1 cellular context compared by ENCODE assay signal in the genomic region with DNA sequence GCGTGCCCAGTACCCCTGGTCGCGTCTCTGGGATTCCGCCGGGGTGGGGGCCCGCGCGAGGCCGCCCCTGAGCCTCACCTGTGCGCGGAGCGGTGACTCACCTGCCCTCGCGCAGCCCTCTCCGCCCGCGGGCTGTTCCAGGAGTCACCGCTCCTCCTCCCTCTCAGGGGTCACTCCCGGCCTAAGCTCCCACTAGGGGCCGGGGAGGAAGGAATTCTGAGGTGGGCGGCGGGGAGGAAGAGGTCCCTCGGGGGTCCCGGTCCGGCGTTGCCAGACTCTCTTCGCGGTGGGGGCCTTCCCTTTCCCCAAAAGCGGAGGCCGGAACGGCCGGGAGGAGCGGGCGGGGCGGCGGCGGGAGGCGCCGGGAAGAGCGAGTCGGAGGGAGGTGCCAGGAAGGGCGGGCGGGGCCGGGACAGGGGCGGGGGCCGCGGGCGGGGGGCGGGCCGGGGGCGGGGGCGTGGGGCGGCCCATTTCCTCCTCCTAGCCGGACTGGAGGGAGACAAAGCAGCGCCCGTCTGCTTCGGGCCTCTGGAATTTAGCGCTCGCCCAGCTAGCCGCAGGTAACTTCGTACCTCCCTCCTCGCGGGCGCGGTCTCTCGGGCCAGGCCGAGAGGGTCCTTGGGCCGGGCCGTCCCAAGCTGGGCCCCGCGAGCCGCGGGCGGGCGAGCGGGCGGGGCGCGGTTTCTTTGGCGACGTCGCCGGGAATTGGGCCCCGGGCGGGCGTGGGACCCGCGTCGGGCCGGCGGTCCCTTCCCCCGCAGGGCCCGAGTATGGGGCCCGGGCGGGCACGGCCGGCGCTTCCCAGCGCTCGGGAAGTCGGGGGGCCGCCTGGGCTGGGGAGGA.
TF ChIP-seq lines count a peak whose summit lies in the region.

A gene with protein sequence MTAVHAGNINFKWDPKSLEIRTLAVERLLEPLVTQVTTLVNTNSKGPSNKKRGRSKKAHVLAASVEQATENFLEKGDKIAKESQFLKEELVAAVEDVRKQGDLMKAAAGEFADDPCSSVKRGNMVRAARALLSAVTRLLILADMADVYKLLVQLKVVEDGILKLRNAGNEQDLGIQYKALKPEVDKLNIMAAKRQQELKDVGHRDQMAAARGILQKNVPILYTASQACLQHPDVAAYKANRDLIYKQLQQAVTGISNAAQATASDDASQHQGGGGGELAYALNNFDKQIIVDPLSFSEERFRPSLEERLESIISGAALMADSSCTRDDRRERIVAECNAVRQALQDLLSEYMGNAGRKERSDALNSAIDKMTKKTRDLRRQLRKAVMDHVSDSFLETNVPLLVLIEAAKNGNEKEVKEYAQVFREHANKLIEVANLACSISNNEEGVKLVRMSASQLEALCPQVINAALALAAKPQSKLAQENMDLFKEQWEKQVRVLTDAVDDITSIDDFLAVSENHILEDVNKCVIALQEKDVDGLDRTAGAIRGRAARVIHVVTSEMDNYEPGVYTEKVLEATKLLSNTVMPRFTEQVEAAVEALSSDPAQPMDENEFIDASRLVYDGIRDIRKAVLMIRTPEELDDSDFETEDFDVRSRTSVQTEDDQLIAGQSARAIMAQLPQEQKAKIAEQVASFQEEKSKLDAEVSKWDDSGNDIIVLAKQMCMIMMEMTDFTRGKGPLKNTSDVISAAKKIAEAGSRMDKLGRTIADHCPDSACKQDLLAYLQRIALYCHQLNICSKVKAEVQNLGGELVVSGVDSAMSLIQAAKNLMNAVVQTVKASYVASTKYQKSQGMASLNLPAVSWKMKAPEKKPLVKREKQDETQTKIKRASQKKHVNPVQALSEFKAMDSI (plus strand): TSS at position 475 of the 843 bp plus-strand sequence. CDS start 28,500 bp downstream, outside the sequence.

TF ChIP-seq in HepG2, 621 proteins besides CTCF, POLR2A, EP300 and RAD21 (continued from another document and continues in another):
- TF ChIP-seq, protein P1, sequence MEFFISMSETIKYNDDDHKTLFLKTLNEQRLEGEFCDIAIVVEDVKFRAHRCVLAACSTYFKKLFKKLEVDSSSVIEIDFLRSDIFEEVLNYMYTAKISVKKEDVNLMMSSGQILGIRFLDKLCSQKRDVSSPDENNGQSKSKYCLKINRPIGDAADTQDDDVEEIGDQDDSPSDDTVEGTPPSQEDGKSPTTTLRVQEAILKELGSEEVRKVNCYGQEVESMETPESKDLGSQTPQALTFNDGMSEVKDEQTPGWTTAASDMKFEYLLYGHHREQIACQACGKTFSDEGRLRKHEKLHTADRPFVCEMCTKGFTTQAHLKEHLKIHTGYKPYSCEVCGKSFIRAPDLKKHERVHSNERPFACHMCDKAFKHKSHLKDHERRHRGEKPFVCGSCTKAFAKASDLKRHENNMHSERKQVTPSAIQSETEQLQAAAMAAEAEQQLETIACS (CRISPR knock-in tag; IDR thresholded peaks at IDR 0.05) = 0 out of 2 replicates have a peak, but pooled peaks have one; percentile 17
- TF ChIP-seq ATF7 (IDR thresholded peaks at IDR 0.05) (no peak), ATF7 (CRISPR knock-in tag; IDR thresholded peaks at IDR 0.05) (no peak), KDM2A (CRISPR knock-in tag; IDR thresholded peaks at IDR 0.05; ENCODE audit: borderline replicate concordance, low read depth) (peak; percentile 86), SMAD3 (CRISPR knock-in tag; IDR thresholded peaks at IDR 0.05) (no peak), ATAD3A (CRISPR knock-in tag; IDR thresholded peaks at IDR 0.05) (no peak), SAP130 (CRISPR knock-in tag; IDR thresholded peaks at IDR 0.05; ENCODE audit: low read depth) (peak; percentile 35; the same call in 1 of the 2 replicates), YEATS4 (CRISPR knock-in tag; IDR thresholded peaks at IDR 0.05; ENCODE audit: borderline replicate concordance) (peak; percentile 88), GATAD1 (CRISPR knock-in tag; IDR thresholded peaks at IDR 0.05) (no peak), PRDM10 (CRISPR knock-in tag; IDR thresholded peaks at IDR 0.05; ENCODE audit: low read depth) (no peak), SP5 (CRISPR knock-in tag; IDR thresholded peaks at IDR 0.05; ENCODE audit: borderline replicate concordance, low read depth) (peak; percentile 27; the same call in 1 of the 2 replicates), STAT6 (CRISPR knock-in tag; IDR thresholded peaks at IDR 0.05; ENCODE audit: borderline replicate concordance) (no peak), ZNF430 (CRISPR knock-in tag; IDR thresholded peaks at IDR 0.05) (peak; percentile 86; the same call in 1 of the 2 replicates), ZNF441 (CRISPR knock-in tag; IDR thresholded peaks at IDR 0.05; ENCODE audit: borderline replicate concordance) (no peak), ZBTB33 (CRISPR knock-in tag; IDR thresholded peaks at IDR 0.05) (no peak), RXRA (CRISPR knock-in tag; IDR thresholded peaks at IDR 0.05) (peak; percentile 65), ZFP90 (CRISPR knock-in tag; IDR thresholded peaks at IDR 0.05; ENCODE audit: borderline replicate concordance) (peak; percentile 39; the same call in 1 of the 2 replicates), KLF11 (CRISPR knock-in tag; IDR thresholded peaks at IDR 0.05) (peak; percentile 59; the same call in 1 of the 2 replicates), YEATS2 (CRISPR knock-in tag; IDR thresholded peaks at IDR 0.05; ENCODE audit: borderline replicate concordance) (no peak), PHF21A (CRISPR knock-in tag; IDR thresholded peaks at IDR 0.05) (peak; percentile 41; the same call in 1 of the 2 replicates), ZMAT3 (CRISPR knock-in tag; conservative IDR thresholded peaks at IDR 0.05) (no peak), ZNF232 (CRISPR knock-in tag; IDR thresholded peaks at IDR 0.05; ENCODE audit: borderline replicate concordance) (no peak), PHF8 (CRISPR knock-in tag; IDR thresholded peaks at IDR 0.05) (peak; percentile 68), ZBED4 (CRISPR knock-in tag; IDR thresholded peaks at IDR 0.05; ENCODE audit: borderline replicate concordance) (peak; percentile 22; the same call in 1 of the 2 replicates), TCF7L2 (IDR thresholded peaks at IDR 0.05; ENCODE audit: low read depth, low read length) (no peak), ZEB1 (IDR thresholded peaks at IDR 0.05; ENCODE audit: insufficient replicate concordance, low read depth) (peak; percentile 99)
- TF ChIP-seq, protein P2, sequence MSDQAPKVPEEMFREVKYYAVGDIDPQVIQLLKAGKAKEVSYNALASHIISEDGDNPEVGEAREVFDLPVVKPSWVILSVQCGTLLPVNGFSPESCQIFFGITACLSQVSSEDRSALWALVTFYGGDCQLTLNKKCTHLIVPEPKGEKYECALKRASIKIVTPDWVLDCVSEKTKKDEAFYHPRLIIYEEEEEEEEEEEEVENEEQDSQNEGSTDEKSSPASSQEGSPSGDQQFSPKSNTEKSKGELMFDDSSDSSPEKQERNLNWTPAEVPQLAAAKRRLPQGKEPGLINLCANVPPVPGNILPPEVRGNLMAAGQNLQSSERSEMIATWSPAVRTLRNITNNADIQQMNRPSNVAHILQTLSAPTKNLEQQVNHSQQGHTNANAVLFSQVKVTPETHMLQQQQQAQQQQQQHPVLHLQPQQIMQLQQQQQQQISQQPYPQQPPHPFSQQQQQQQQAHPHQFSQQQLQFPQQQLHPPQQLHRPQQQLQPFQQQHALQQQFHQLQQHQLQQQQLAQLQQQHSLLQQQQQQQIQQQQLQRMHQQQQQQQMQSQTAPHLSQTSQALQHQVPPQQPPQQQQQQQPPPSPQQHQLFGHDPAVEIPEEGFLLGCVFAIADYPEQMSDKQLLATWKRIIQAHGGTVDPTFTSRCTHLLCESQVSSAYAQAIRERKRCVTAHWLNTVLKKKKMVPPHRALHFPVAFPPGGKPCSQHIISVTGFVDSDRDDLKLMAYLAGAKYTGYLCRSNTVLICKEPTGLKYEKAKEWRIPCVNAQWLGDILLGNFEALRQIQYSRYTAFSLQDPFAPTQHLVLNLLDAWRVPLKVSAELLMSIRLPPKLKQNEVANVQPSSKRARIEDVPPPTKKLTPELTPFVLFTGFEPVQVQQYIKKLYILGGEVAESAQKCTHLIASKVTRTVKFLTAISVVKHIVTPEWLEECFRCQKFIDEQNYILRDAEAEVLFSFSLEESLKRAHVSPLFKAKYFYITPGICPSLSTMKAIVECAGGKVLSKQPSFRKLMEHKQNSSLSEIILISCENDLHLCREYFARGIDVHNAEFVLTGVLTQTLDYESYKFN (CRISPR knock-in tag; conservative IDR thresholded peaks at IDR 0.05) = peak; percentile 52
- TF ChIP-seq, protein P3, sequence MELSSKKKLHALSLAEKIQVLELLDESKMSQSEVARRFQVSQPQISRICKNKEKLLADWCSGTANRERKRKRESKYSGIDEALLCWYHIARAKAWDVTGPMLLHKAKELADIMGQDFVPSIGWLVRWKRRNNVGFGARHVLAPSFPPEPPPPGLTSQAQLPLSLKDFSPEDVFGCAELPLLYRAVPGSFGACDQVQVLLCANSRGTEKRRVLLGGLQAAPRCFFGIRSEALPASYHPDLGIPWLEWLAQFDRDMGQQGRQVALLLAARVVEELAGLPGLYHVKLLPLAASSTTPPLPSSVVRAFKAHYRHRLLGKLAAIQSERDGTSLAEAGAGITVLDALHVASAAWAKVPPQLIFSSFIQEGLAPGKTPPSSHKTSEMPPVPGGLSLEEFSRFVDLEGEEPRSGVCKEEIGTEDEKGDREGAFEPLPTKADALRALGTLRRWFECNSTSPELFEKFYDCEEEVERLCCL (CRISPR knock-in tag; IDR thresholded peaks at IDR 0.05; ENCODE audit: borderline replicate concordance) = 0 out of 2 replicates have a peak, but pooled peaks have one; percentile 89
